1 cellular context compared by ENCODE assay signal in the genomic region with DNA sequence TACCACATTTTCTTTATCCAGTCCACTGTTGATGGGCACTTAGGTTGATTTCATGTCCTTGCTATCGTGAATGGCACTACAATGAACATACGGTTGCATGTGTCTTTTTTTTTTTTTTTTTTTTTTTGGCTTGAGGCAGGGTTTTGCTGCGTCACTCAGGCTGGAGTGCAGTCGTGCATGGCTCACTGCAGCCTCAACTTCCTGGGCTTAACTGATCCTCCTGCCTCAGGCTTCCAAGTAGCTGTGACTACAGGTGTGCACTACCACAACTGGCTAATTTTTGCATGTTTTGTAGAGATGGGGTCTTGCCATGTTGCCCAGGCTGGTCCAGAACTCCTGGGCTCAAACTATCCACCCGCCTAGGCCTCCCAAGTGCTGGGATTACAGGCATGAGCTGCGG.
TF ChIP-seq lines count a peak whose summit lies in the region.

No MANE protein-coding gene starts in this region.

TF ChIP-seq in GM23338, 12 proteins besides CTCF, POLR2A, EP300 and RAD21:
- TF ChIP-seq ZNF462 (CRISPR knock-in tag; IDR thresholded peaks at IDR 0.05): no peak
- no peak for TF ChIP-seq EZH2 (IDR thresholded peaks at IDR 0.05; ENCODE audit: low read depth, unreplicated experiment)
- TF ChIP-seq, protein P1, sequence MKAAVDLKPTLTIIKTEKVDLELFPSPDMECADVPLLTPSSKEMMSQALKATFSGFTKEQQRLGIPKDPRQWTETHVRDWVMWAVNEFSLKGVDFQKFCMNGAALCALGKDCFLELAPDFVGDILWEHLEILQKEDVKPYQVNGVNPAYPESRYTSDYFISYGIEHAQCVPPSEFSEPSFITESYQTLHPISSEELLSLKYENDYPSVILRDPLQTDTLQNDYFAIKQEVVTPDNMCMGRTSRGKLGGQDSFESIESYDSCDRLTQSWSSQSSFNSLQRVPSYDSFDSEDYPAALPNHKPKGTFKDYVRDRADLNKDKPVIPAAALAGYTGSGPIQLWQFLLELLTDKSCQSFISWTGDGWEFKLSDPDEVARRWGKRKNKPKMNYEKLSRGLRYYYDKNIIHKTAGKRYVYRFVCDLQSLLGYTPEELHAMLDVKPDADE (IDR thresholded peaks at IDR 0.05): no peak
- TF ChIP-seq EZH2phosphoT487 (IDR thresholded peaks at IDR 0.05; ENCODE audit: unreplicated experiment): no peak
- no peak for TF ChIP-seq STAT1 (IDR thresholded peaks at IDR 0.05; ENCODE audit: unreplicated experiment)
- TF ChIP-seq CREB1 (CRISPR knock-in tag; IDR thresholded peaks at IDR 0.05; ENCODE audit: low read depth): no peak
- no peak for TF ChIP-seq ZNF331 (CRISPR knock-in tag; IDR thresholded peaks at IDR 0.05; ENCODE audit: low read depth)
- no peak for TF ChIP-seq JUNB (IDR thresholded peaks at IDR 0.05; ENCODE audit: unreplicated experiment)
- no peak for TF ChIP-seq ZNF114 (CRISPR knock-in tag; IDR thresholded peaks at IDR 0.05)
- TF ChIP-seq REST (IDR thresholded peaks at IDR 0.05; ENCODE audit: unreplicated experiment): no peak
- no peak for TF ChIP-seq NANOG (IDR thresholded peaks at IDR 0.05; ENCODE audit: borderline replicate concordance)
- TF ChIP-seq POLR2AphosphoS5 (IDR thresholded peaks at IDR 0.05; ENCODE audit: low read depth): no peak
TF ChIP-seq in GM23338: peak in this region for 0.
